ENCODE assay signal across 23 cellular contexts in the genomic region with DNA sequence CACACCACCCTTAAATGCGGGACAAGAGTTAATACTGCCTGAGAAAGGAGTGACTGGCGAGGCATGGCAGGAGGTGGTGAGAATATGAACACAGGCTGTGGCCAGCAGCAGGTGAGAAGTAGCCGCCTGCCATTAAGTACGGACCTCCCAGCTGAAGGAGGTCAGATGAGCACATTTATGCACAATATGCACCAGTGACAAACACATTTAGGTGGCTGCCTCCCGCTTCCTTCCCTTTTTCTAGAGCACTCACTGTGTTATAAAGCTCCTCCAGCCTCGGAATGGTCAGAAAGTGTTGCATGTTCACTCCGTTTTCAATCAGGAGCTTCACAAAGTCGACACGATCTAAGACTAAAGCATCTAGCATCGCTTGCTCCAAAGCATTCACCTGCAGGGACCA. TPM values are rescaled to one million over a fixed set of nuclear protein-coding genes. Genes with fewer than 3 reads are reported as not detected.
DNase-seq lines count a peak whose midpoint lies in the region; ATAC-seq, FAIRE-seq and TF ChIP-seq lines count a peak whose summit lies in the region.
"Had no signal": no experiment of that assay in that cellular context is flagged by ENCODE, and none has a peak within 500 bp of the region (broad histone marks: within the 10 kb centered on the region; RNA-seq: fewer than 3 reads in every experiment).

No MANE protein-coding gene starts in this region.

- no peak for FAIRE-seq in H1 (lab: Jason Lieb, UNC)
- FAIRE-seq: islet of Langerhans, K562 had no signal

- no peaks in the 10 kb centered on the region for H3K79me1 ChIP-seq in H1 (ENCODE audit: low read depth, low read length)

- H3K4me3 ChIP-seq in H1 (ENCODE audit: extremely low read depth in 1 of 4, insufficient read depth in 2 of 4, low read depth in 3 of 4, low read length in 4 of 4): no peak overlapping the region
- H3K4me3 ChIP-seq: adrenal gland, breast epithelium, coronary artery, K562 had no signal

- 86% methylated on average over 10 of the region's 10 CpGs; no CpG with 5 or more reads in 1 of the 2 experiments for WGBS in H1 (ENCODE audit: extremely low coverage in 1 of 2, insufficient coverage in 1 of 2, insufficient read length in 1 of 2, insufficient replicate concordance in 2 of 2, low coverage in 1 of 2, low lambda C conversion rate in 2 of 2, missing lambda C conversion rate in 1 of 2), 2 experiments

- H3K14ac ChIP-seq in H1 (ENCODE audit: insufficient read length): no peak overlapping the region

- peak overlapping the region; percentile 72; the same call in 1 of the 2 replicates for H2AFZ ChIP-seq in H1 (ENCODE audit: low read length)

- no peak overlapping the region for H4K91ac ChIP-seq in H1 (replicated peaks; ENCODE audit: insufficient read length, low read length)

- no peaks in the 10 kb centered on the region for H3K9me3 ChIP-seq in H1 (ENCODE audit: insufficient read depth in 2 of 2, low read depth in 1 of 2, low read length in 1 of 2)
- H3K9me3 ChIP-seq: adrenal gland, breast epithelium had no signal

- peaks cover 0 to 5% (median 3%) of the 10 kb centered on the region in 4 experiments; a peak in 1 of 7 replicates for H3K4me1 ChIP-seq in H1 (replicated peaks in 1 of 4; ENCODE audit: control insufficient read depth in 3 of 4, insufficient read depth in 4 of 4, low read length in 3 of 4)
- H3K4me1 ChIP-seq: adrenal gland, breast epithelium had no signal

- no peaks in the 10 kb centered on the region for H4K20me1 ChIP-seq in H1 (replicated peaks in 1 of 2; ENCODE audit: control insufficient read depth in 1 of 2, insufficient read depth in 2 of 2, low read length in 2 of 2)

- H2BK20ac ChIP-seq in H1 (ENCODE audit: low read length): no peak overlapping the region

- H2AK5ac ChIP-seq in H1 (ENCODE audit: low read depth, low read length): no peak overlapping the region

- peak overlapping the region; percentile 53 for H3K27ac Mint-ChIP-seq in activated naive CD8-positive, alpha-beta T cell treated with anti-CD3 and anti-CD28 coated beads, Interleukin-2, amount 10 ng/mL, durations not matched to agents 7 days and 5 days
- no peak overlapping the region for H3K27ac Mint-ChIP-seq in activated naive CD8-positive, alpha-beta T cell treated with anti-CD3 and anti-CD28 coated beads, Interleukin-2, amount 50 U/mL, for 24 hours
- H3K27ac Mint-ChIP-seq: natural killer cell had no signal

- no peak overlapping the region for H2BK12ac ChIP-seq in H1 (ENCODE audit: low read depth, low read length)

- no peak for ATAC-seq in activated naive CD8-positive, alpha-beta T cell treated with anti-CD3 and anti-CD28 coated beads, Interleukin-2, amount 10 ng/mL, durations not matched to agents 7 days and 5 days (ENCODE audit: low read depth)
- ATAC-seq in activated naive CD8-positive, alpha-beta T cell treated with anti-CD3 and anti-CD28 coated beads, Interleukin-2, amount 50 U/mL, for 24 hours: no peak
- no peak for ATAC-seq in GM18519 (IDR thresholded peaks at IDR 0.05; ENCODE audit: low FRiP score, unreplicated experiment)
- ATAC-seq in esophagus mucosa: no peak
- ATAC-seq in GM18502 (IDR thresholded peaks at IDR 0.05; ENCODE audit: poor library complexity, unreplicated experiment): no peak
- ATAC-seq: K562, natural killer cell had no signal

- H3K23ac ChIP-seq in H1 (ENCODE audit: insufficient read length): no peak overlapping the region

- no peaks in the 10 kb centered on the region for H3K79me2 ChIP-seq in H1 (ENCODE audit: control insufficient read depth in 1 of 2, insufficient read depth in 2 of 2, low read length in 2 of 2)

- no peak overlapping the region for H3K56ac ChIP-seq in H1 (replicated peaks; ENCODE audit: insufficient read length, low read depth, low read length)

- no peak overlapping the region for H2BK5ac ChIP-seq in H1 (ENCODE audit: low read depth, low read length)

- no peak for TF ChIP-seq RAD21 in H1 (IDR thresholded peaks at IDR 0.05 in 1 of 2, conservative IDR thresholded peaks at IDR 0.05 in 1 of 2; ENCODE audit: low read depth in 2 of 2, low read length in 2 of 2)

- TF ChIP-seq POLR2A in H1 (IDR thresholded peaks at IDR 0.05; ENCODE audit: control extremely low read depth in 1 of 2, low read depth in 2 of 2, low read length in 2 of 2): no peak

- H4K8ac ChIP-seq in H1 (ENCODE audit: extremely low read depth, insufficient read depth, low read length): no peak overlapping the region; the same call in 1 of the 2 replicates

- no peaks in the 10 kb centered on the region; a peak in 1 of 7 replicates for H3K27me3 ChIP-seq in H1 (replicated peaks in 1 of 4; ENCODE audit: control insufficient read depth in 3 of 4, extremely low read depth in 1 of 4, insufficient read depth in 3 of 4, low read length in 3 of 4)
- H3K27me3 ChIP-seq: adrenal gland, breast epithelium had no signal

- CTCF ChIA-PET in H1 (lab: Charles Lee; ENCODE audit: partially characterized antibody): interaction anchor here (0.7 to 0.8 kb wide), 2 partner anchors 11 to 26 kb away, joined by 3 to 4 read pairs; no protein-coding TSS in a partner anchor

- no peaks in the 10 kb centered on the region for H3K36me3 ChIP-seq in H1 (ENCODE audit: control insufficient read depth in 2 of 4, insufficient read depth in 4 of 4, low read length in 3 of 4)
- H3K36me3 ChIP-seq: adrenal gland, breast epithelium had no signal

- H3K27me3 Mint-ChIP-seq in activated naive CD8-positive, alpha-beta T cell treated with anti-CD3 and anti-CD28 coated beads, Interleukin-2, amount 10 ng/mL, durations not matched to agents 7 days and 5 days: peaks cover 19% of the 10 kb centered on the region
- peaks cover 6% of the 10 kb centered on the region for H3K27me3 Mint-ChIP-seq in activated naive CD8-positive, alpha-beta T cell treated with anti-CD3 and anti-CD28 coated beads, Interleukin-2, amount 50 U/mL, for 24 hours

- no peak overlapping the region for H3K4me2 ChIP-seq in H1 (ENCODE audit: insufficient read depth in 1 of 2, low read depth in 2 of 2, low read length in 2 of 2)

- H3K27ac ChIP-seq in H1 (ENCODE audit: low read depth, low read length): no peak overlapping the region
- H3K27ac ChIP-seq: adrenal gland, breast epithelium, coronary artery had no signal

- no peak overlapping the region for H4K5ac ChIP-seq in H1 (ENCODE audit: insufficient read length, low read depth, low read length)

- H3K23me2 ChIP-seq in H1 (ENCODE audit: low read depth, low read length): 0 out of 2 replicates have a peak, but pooled peaks cover 3% of the 10 kb centered on the region

- DNase-seq in activated naive CD8-positive, alpha-beta T cell treated with anti-CD3 and anti-CD28 coated beads, Interleukin-2, amount 10 ng/mL, durations not matched to agents 7 days and 5 days: no peak
- DNase-seq in activated naive CD8-positive, alpha-beta T cell treated with anti-CD3 and anti-CD28 coated beads, Interleukin-2, amount 50 U/mL, for 24 hours: no peak
- DNase-seq in NOMO-1 treated with DMSO at 0.1 percent for 48 hours (lab: John Stamatoyannopoulos, UW; ENCODE audit: unreplicated experiment): peak; percentile 76
- DNase-seq in H1 (ENCODE audit: low read depth in 1 of 2, low spot score in 2 of 2): no peak
- DNase-seq in NK-92 treated with Interleukin-12 subunit alpha and Interleukin-12 subunit beta, amount 100 ng/mL, for 24 hours (lab: John Stamatoyannopoulos, UW): no peak
- DNase-seq: activated CD4-positive, CD25-positive, alpha-beta regulatory T cell treated with anti-CD3 and anti-CD28 coated beads, Interleukin-2, amount 50 U/mL, for 72 hours; adrenal gland; foreskin fibroblast; hippocampal formation; natural killer cell; NCI-H1105; NCI-H510A treated with DMSO at 0.1 percent for 48 hours; stimulated activated naive CD4-positive, alpha-beta T cell treated with Interleukin-2 at 50 U/mL for 16 hours; T-helper 2 cell; trophoblast cell had no signal

- peaks cover 7% of the 10 kb centered on the region for H3K4me1 Mint-ChIP-seq in activated naive CD8-positive, alpha-beta T cell treated with anti-CD3 and anti-CD28 coated beads, Interleukin-2, amount 10 ng/mL, durations not matched to agents 7 days and 5 days
- peaks cover 13% of the 10 kb centered on the region for H3K4me1 Mint-ChIP-seq in activated naive CD8-positive, alpha-beta T cell treated with anti-CD3 and anti-CD28 coated beads, Interleukin-2, amount 50 U/mL, for 24 hours

- no peak for TF ChIP-seq CTCF in H1 (IDR thresholded peaks at IDR 0.05; ENCODE audit: control extremely low read depth in 1 of 3, insufficient read depth in 1 of 3, low read depth in 1 of 3, low read length in 3 of 3)

- no peak overlapping the region for H3K9ac ChIP-seq in H1 (replicated peaks in 1 of 4; ENCODE audit: extremely low read depth in 1 of 4, low read depth in 3 of 4, low read length in 3 of 4)

- H3K9me3 Mint-ChIP-seq in activated naive CD8-positive, alpha-beta T cell treated with anti-CD3 and anti-CD28 coated beads, Interleukin-2, amount 10 ng/mL, durations not matched to agents 7 days and 5 days: peaks cover 6% of the 10 kb centered on the region
- H3K9me3 Mint-ChIP-seq in activated naive CD8-positive, alpha-beta T cell treated with anti-CD3 and anti-CD28 coated beads, Interleukin-2, amount 50 U/mL, for 24 hours: no peaks in the 10 kb centered on the region
- H3K9me3 Mint-ChIP-seq: natural killer cell had no signal

- H2BK120ac ChIP-seq in H1 (replicated peaks; ENCODE audit: low read depth, low read length): no peak overlapping the region

- TF ChIP-seq EP300 in H1 (IDR thresholded peaks at IDR 0.05; ENCODE audit: borderline replicate concordance in 1 of 2, low read depth in 2 of 2, low read length in 2 of 2): no peak

- no peak overlapping the region for H3K4ac ChIP-seq in H1 (replicated peaks; ENCODE audit: insufficient read length, low read depth, low read length)

- POLR2A ChIA-PET in activated naive CD8-positive, alpha-beta T cell treated with anti-CD3 and anti-CD28 coated beads, Interleukin-2, amount 10 ng/mL, durations not matched to agents 7 days and 5 days (lab: Charles Lee): no interaction called here
- POLR2A ChIA-PET in H1 (lab: Charles Lee; ENCODE audit: partially characterized antibody): interaction anchor here (0.7 kb wide), 1 partner anchor 425 kb away, joined by 3 read pairs; no protein-coding TSS in a partner anchor

- H3K18ac ChIP-seq in H1 (ENCODE audit: extremely low read depth, low read length): no peak overlapping the region

- H3K36me3 Mint-ChIP-seq in activated naive CD8-positive, alpha-beta T cell treated with anti-CD3 and anti-CD28 coated beads, Interleukin-2, amount 10 ng/mL, durations not matched to agents 7 days and 5 days: peaks cover 5% of the 10 kb centered on the region
- no peaks in the 10 kb centered on the region for H3K36me3 Mint-ChIP-seq in activated naive CD8-positive, alpha-beta T cell treated with anti-CD3 and anti-CD28 coated beads, Interleukin-2, amount 50 U/mL, for 24 hours (ENCODE audit: low read depth)
- H3K36me3 Mint-ChIP-seq: natural killer cell had no signal

- H2BK15ac ChIP-seq in H1 (ENCODE audit: low read length): no peak overlapping the region

- no peak overlapping the region for H3K4me3 Mint-ChIP-seq in activated naive CD8-positive, alpha-beta T cell treated with anti-CD3 and anti-CD28 coated beads, Interleukin-2, amount 10 ng/mL, durations not matched to agents 7 days and 5 days
- no peak overlapping the region for H3K4me3 Mint-ChIP-seq in activated naive CD8-positive, alpha-beta T cell treated with anti-CD3 and anti-CD28 coated beads, Interleukin-2, amount 50 U/mL, for 24 hours
- H3K4me3 Mint-ChIP-seq: natural killer cell had no signal

RNA-seq across cellular contexts. Expression of gene TRPM1, which starts 52.4 kb away (rescaled TPM):
- not detected for total RNA-seq in activated naive CD8-positive, alpha-beta T cell treated with anti-CD3 and anti-CD28 coated beads, Interleukin-2, amount 10 ng/mL, durations not matched to agents 7 days and 5 days
- total RNA-seq in H1 (2021; fragmentation: NEBNext Ultra II Directional; extraction: Animal tissue kit (Norgen Biotek cat#: 25700)): not detected in 2 replicates
- polyA plus RNA-seq in H1 (2011; rRNA removed): 0.05 and 0.16 TPM in 2 replicates
- polyA plus RNA-seq in H1 (2011; cell fraction: cytosol; rRNA removed): 0.08 TPM
- 0.21 TPM for polyA plus RNA-seq in H1 (2011; cell fraction: nucleus; rRNA removed)
- 0.07 to 0.17 TPM in 2 of 4 replicates, not detected in the others for polyA plus RNA-seq in H1 (2012, experiment 1 of 2)
- not detected for polyA plus RNA-seq in H1 (2012, experiment 2 of 2)
- 0.24 TPM for polyA plus RNA-seq in H1 (2013, experiment 1 of 2)
- 0.33 TPM for polyA plus RNA-seq in H1 (2013, experiment 2 of 2)
- 0.12 and 0.25 TPM in 2 replicates for polyA minus RNA-seq in H1 (2011; rRNA and poly(A)+ RNA removed)
- polyA minus RNA-seq in H1 (2011; cell fraction: cytosol; rRNA and poly(A)+ RNA removed): not detected
- polyA minus RNA-seq in H1 (2011; cell fraction: nucleus; rRNA and poly(A)+ RNA removed): not detected
- not detected for total RNA-seq in esophagus mucosa
- total RNA-seq: A172, adrenal gland, breast epithelium, K562, natural killer cell had no signal

RNA-seq across cellular contexts. Expression of gene MTMR10, which starts 57.7 kb away (rescaled TPM):
- total RNA-seq in activated naive CD8-positive, alpha-beta T cell treated with anti-CD3 and anti-CD28 coated beads, Interleukin-2, amount 10 ng/mL, durations not matched to agents 7 days and 5 days: 10 to 100 TPM; 29.3 to 32.2 TPM
- 13.1 and 13.7 TPM in 2 replicates for total RNA-seq in H1 (2021; fragmentation: NEBNext Ultra II Directional; extraction: Animal tissue kit (Norgen Biotek cat#: 25700))
- 3.7 and 3.8 TPM in 2 replicates for polyA plus RNA-seq in H1 (2011; rRNA removed)
- polyA plus RNA-seq in H1 (2011; cell fraction: cytosol; rRNA removed): 5.7 TPM
- 6.2 TPM for polyA plus RNA-seq in H1 (2011; cell fraction: nucleus; rRNA removed)
- polyA plus RNA-seq in H1 (2012, experiment 1 of 2): 6.5 to 9.4 TPM (median 7.7 TPM) in 4 replicates
- 0.83 TPM for polyA plus RNA-seq in H1 (2012, experiment 2 of 2)
- 7.4 TPM for polyA plus RNA-seq in H1 (2013, experiment 1 of 2)
- 6.8 TPM for polyA plus RNA-seq in H1 (2013, experiment 2 of 2)
- polyA minus RNA-seq in H1 (2011; rRNA and poly(A)+ RNA removed): 10.3 and 14.0 TPM in 2 replicates
- polyA minus RNA-seq in H1 (2011; cell fraction: cytosol; rRNA and poly(A)+ RNA removed): 8.7 TPM
- polyA minus RNA-seq in H1 (2011; cell fraction: nucleus; rRNA and poly(A)+ RNA removed): 23.1 TPM
- total RNA-seq in esophagus mucosa: 19.1 TPM
